Comparison of ENCODE assay signal across 8 cellular contexts in the genomic region with DNA sequence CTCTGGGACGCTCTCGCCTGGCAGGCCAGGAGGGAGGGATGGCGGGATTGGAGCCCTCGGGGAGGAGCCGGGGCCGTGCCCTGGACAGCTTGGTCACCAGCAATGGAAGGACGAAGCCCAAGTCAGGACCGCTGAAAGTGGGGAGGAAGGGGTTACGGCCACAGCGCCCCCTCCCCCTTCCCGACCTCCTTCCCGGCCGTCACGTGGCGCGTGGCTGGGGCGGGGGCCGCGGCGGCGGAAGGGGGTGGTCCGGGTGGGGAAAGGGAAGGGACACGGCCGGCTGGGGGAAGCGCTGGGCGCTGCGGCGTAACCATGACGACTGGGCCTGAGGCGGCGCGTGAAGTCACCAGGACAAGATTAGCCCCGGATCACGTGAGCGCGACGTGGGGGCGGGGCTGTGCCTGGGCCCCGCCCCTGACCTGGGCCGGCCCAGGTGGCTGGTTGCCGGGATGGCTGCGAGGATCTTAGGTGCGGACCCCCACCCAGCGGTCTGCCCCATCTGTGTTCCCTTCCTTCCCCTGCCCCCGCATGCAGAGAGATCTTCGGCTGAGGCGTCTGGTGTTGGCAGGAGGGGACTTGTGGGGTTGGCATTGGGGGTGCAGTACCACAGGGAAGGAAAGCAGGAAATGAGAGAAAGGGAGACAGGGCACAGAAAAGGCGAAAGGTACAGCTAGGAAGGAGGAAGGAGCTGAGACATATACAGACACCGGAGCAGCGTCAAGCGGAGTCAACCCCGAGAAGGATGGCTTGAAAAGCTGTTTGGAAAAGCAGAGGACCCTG. TPM values are rescaled to one million over a fixed set of nuclear protein-coding genes. Genes with fewer than 3 reads are reported as not detected.
DNase-seq lines count a peak whose midpoint lies in the region; ATAC-seq and TF ChIP-seq lines count a peak whose summit lies in the region.

No MANE protein-coding gene starts in this region.

- no peak for TF ChIP-seq CTCF in AG09319 (IDR thresholded peaks at IDR 0.05; ENCODE audit: low read depth, low read length)
- no peak for TF ChIP-seq CTCF in colonic mucosa (IDR thresholded peaks at IDR 0.05)

- peaks cover 2% of the 10 kb centered on the region for H3K36me3 Mint-ChIP-seq in activated CD4-positive, alpha-beta T cell treated with anti-CD3 and anti-CD28 coated beads, Interleukin-2, amount 10 ng/mL, durations not matched to agents 24 days and 14 days (ENCODE audit: low read depth)

- H3K27ac ChIP-seq in colonic mucosa: peak overlapping the region; percentile 79

- peak overlapping the region; percentile 82 to 83 for H3K9ac ChIP-seq in colonic mucosa (ENCODE audit: low read depth in 2 of 2, low read length in 2 of 2)

- no peaks in the 10 kb centered on the region for H3K27me3 Mint-ChIP-seq in activated CD4-positive, alpha-beta T cell treated with anti-CD3 and anti-CD28 coated beads, Interleukin-2, amount 10 ng/mL, durations not matched to agents 24 days and 14 days

- intact Hi-C loops in activated CD4-positive, alpha-beta T cell treated with anti-CD3 and anti-CD28 coated beads, Interleukin-2, amount 10 ng/mL, durations not matched to agents 24 days and 14 days (cut with micrococcal nuclease): loop anchor here (1.0 kb wide), 1 partner anchor 8 kb away; a partner anchor contains a TSS
- intact Hi-C loops in colonic mucosa (cut with DNase I): no loop called here

- no peaks in the 10 kb centered on the region for H3K36me3 ChIP-seq in colonic mucosa

- peaks cover 31% of the 10 kb centered on the region for H3K4me1 Mint-ChIP-seq in activated CD4-positive, alpha-beta T cell treated with anti-CD3 and anti-CD28 coated beads, Interleukin-2, amount 10 ng/mL, durations not matched to agents 24 days and 14 days

- peak overlapping the region; percentile 90 for H3K27ac Mint-ChIP-seq in activated CD4-positive, alpha-beta T cell treated with anti-CD3 and anti-CD28 coated beads, Interleukin-2, amount 10 ng/mL, durations not matched to agents 24 days and 14 days

- peaks cover 8% of the 10 kb centered on the region for H3K4me1 ChIP-seq in colonic mucosa

- no peaks in the 10 kb centered on the region for H3K9me3 ChIP-seq in colonic mucosa

- peak overlapping the region; percentile 94 for H3K4me3 Mint-ChIP-seq in activated CD4-positive, alpha-beta T cell treated with anti-CD3 and anti-CD28 coated beads, Interleukin-2, amount 10 ng/mL, durations not matched to agents 24 days and 14 days

- H3K4me3 ChIP-seq in colonic mucosa: peak overlapping the region; percentile 58

- H3K9me3 Mint-ChIP-seq in activated CD4-positive, alpha-beta T cell treated with anti-CD3 and anti-CD28 coated beads, Interleukin-2, amount 10 ng/mL, durations not matched to agents 24 days and 14 days: no peaks in the 10 kb centered on the region

- ATAC-seq in GM19035 (IDR thresholded peaks at IDR 0.05; ENCODE audit: unreplicated experiment): peak; percentile 98
- peak; percentile 93 for ATAC-seq in HG03342 (IDR thresholded peaks at IDR 0.05; ENCODE audit: unreplicated experiment)

- peak; percentile 74 for DNase-seq in AG09319 (ENCODE audit: extremely low read depth, low read depth)
- peak; percentile 76 for DNase-seq in NCI-H460 (ENCODE audit: extremely low read depth, low read depth)
- peak; percentile 97 for DNase-seq in activated CD4-positive, alpha-beta T cell treated with anti-CD3 and anti-CD28 coated beads, Interleukin-2, amount 10 ng/mL, durations not matched to agents 24 days and 14 days
- peak; percentile 94 for DNase-seq in colonic mucosa
- DNase-seq in left kidney (ENCODE audit: low read depth, low spot score): peak; percentile 98
- peak; percentile 75 to 86 for DNase-seq in stimulated activated CD4-positive, alpha-beta T cell treated with anti-CD3 and anti-CD28 coated beads, Interleukin-1b, Interleukin-23, amount 100 ng/mL, for 4 hours (ENCODE audit: low read depth in 2 of 2)

- no peaks in the 10 kb centered on the region for H3K27me3 ChIP-seq in colonic mucosa

RNA-seq across cellular contexts. Expression of a gene that starts 6.2 kb away (rescaled TPM):
- total RNA-seq in NCI-H460 (2014; rRNA removed; shearing (Covaris generic)): 4.5 and 6.3 TPM in 2 replicates
- 10.9 and 28.7 TPM in 2 replicates for polyA plus RNA-seq in NCI-H460 (2014; cell fraction: nucleus; rRNA removed)
- total RNA-seq in activated CD4-positive, alpha-beta T cell treated with anti-CD3 and anti-CD28 coated beads, Interleukin-2, amount 10 ng/mL, durations not matched to agents 24 days and 14 days: 13.5 and 15.3 TPM in 2 replicates
- 1 to 10 TPM; 3.2 to 3.8 TPM for total RNA-seq in colonic mucosa

RNA-seq across cellular contexts. Expression of a gene that starts 8.1 kb away (rescaled TPM):
- 33.9 and 34.6 TPM in 2 replicates for total RNA-seq in NCI-H460 (2014; rRNA removed; shearing (Covaris generic))
- polyA plus RNA-seq in NCI-H460 (2014; cell fraction: nucleus; rRNA removed): 87.9 and 91.7 TPM in 2 replicates
- 49.7 and 52.2 TPM in 2 replicates for total RNA-seq in activated CD4-positive, alpha-beta T cell treated with anti-CD3 and anti-CD28 coated beads, Interleukin-2, amount 10 ng/mL, durations not matched to agents 24 days and 14 days
- 10 to 100 TPM; 20.7 to 36.9 TPM for total RNA-seq in colonic mucosa

RNA-seq across cellular contexts. Expression of a gene that starts 14.3 kb away (rescaled TPM):
- 1.0 TPM in 1 of 2 replicates, not detected in the other for total RNA-seq in NCI-H460 (2014; rRNA removed; shearing (Covaris generic))
- polyA plus RNA-seq in NCI-H460 (2014; cell fraction: nucleus; rRNA removed): not detected in 2 replicates
- total RNA-seq in activated CD4-positive, alpha-beta T cell treated with anti-CD3 and anti-CD28 coated beads, Interleukin-2, amount 10 ng/mL, durations not matched to agents 24 days and 14 days: 0.57 TPM in 1 of 2 replicates, not detected in the other
- not detected for total RNA-seq in colonic mucosa

RNA-seq across cellular contexts. Expression of a gene that starts 41.1 kb away (rescaled TPM):
- total RNA-seq in NCI-H460 (2014; rRNA removed; shearing (Covaris generic)): 215 and 326 TPM in 2 replicates
- polyA plus RNA-seq in NCI-H460 (2014; cell fraction: nucleus; rRNA removed): 300 and 331 TPM in 2 replicates
- total RNA-seq in activated CD4-positive, alpha-beta T cell treated with anti-CD3 and anti-CD28 coated beads, Interleukin-2, amount 10 ng/mL, durations not matched to agents 24 days and 14 days: 942 and 960 TPM in 2 replicates
- total RNA-seq in colonic mucosa: 100 to 1,000 TPM; 579 to 596 TPM

RNA-seq across cellular contexts. Expression of a gene that starts 51.5 kb away (rescaled TPM):
- total RNA-seq in NCI-H460 (2014; rRNA removed; shearing (Covaris generic)): 119 and 129 TPM in 2 replicates
- polyA plus RNA-seq in NCI-H460 (2014; cell fraction: nucleus; rRNA removed): 83.4 and 111 TPM in 2 replicates
- 201 and 211 TPM in 2 replicates for total RNA-seq in activated CD4-positive, alpha-beta T cell treated with anti-CD3 and anti-CD28 coated beads, Interleukin-2, amount 10 ng/mL, durations not matched to agents 24 days and 14 days
- 100 to 1,000 TPM; 331 to 504 TPM for total RNA-seq in colonic mucosa

Comparison
In these comparisons a context has a peak if more than half of its experiments do, and no peak if none do; other contexts are left out.
1. Peak in every context shown above with its lines: DNase-seq, ATAC-seq, H3K4me3 ChIP-seq and H3K27ac ChIP-seq.